1 cellular context compared by ENCODE assay signal in genomic region chr7:129643545-129644170, GRCh38.
TF ChIP-seq lines count a peak whose summit lies in the region.

No MANE protein-coding gene starts in this region.

TF ChIP-seq in H1, 55 proteins besides CTCF, POLR2A, EP300 and RAD21:
- TF ChIP-seq TEAD4 (IDR thresholded peaks at IDR 0.05; ENCODE audit: low read depth, low read length) (no peak), RXRA (IDR thresholded peaks at IDR 0.05; ENCODE audit: insufficient read depth, low read depth, low read length) (no peak), TCF12 (IDR thresholded peaks at IDR 0.05; ENCODE audit: low read depth, low read length) (no peak), RBBP5 (IDR thresholded peaks at IDR 0.05; ENCODE audit: borderline replicate concordance, low read depth, low read length) (no peak), MAFK (IDR thresholded peaks at IDR 0.05; ENCODE audit: low read depth, low read length) (no peak), GTF2F1 (IDR thresholded peaks at IDR 0.05; ENCODE audit: borderline replicate concordance, low read depth, low read length) (no peak), BRCA1 (IDR thresholded peaks at IDR 0.05; ENCODE audit: low read depth, low read length) (no peak), ZNF274 (IDR thresholded peaks at IDR 0.05; ENCODE audit: borderline replicate concordance, extremely low read depth, low read length) (no peak), BCL11A (IDR thresholded peaks at IDR 0.05; ENCODE audit: low read depth in 2 of 2, low read length in 2 of 2) (no peak), NANOG (IDR thresholded peaks at IDR 0.05; ENCODE audit: insufficient read depth, low read depth, low read length, poor library complexity, severe bottlenecking) (no peak), SIX5 (IDR thresholded peaks at IDR 0.05; ENCODE audit: low read depth, low read length) (no peak), SP2 (IDR thresholded peaks at IDR 0.05; ENCODE audit: low read length) (no peak), GABPA (IDR thresholded peaks at IDR 0.05; ENCODE audit: borderline replicate concordance, insufficient read depth, low read length) (no peak), CREB1 (IDR thresholded peaks at IDR 0.05) (no peak), SIRT6 (IDR thresholded peaks at IDR 0.05; ENCODE audit: low read length) (no peak)
- TF ChIP-seq, protein P1, sequence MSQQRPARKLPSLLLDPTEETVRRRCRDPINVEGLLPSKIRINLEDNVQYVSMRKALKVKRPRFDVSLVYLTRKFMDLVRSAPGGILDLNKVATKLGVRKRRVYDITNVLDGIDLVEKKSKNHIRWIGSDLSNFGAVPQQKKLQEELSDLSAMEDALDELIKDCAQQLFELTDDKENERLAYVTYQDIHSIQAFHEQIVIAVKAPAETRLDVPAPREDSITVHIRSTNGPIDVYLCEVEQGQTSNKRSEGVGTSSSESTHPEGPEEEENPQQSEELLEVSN (IDR thresholded peaks at IDR 0.05): no peak
- TF ChIP-seq, protein P2, sequence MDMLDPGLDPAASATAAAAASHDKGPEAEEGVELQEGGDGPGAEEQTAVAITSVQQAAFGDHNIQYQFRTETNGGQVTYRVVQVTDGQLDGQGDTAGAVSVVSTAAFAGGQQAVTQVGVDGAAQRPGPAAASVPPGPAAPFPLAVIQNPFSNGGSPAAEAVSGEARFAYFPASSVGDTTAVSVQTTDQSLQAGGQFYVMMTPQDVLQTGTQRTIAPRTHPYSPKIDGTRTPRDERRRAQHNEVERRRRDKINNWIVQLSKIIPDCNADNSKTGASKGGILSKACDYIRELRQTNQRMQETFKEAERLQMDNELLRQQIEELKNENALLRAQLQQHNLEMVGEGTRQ (IDR thresholded peaks at IDR 0.05; ENCODE audit: low read length): no peak
